ENCODE assay signal across 19 cellular contexts in the genomic region with DNA sequence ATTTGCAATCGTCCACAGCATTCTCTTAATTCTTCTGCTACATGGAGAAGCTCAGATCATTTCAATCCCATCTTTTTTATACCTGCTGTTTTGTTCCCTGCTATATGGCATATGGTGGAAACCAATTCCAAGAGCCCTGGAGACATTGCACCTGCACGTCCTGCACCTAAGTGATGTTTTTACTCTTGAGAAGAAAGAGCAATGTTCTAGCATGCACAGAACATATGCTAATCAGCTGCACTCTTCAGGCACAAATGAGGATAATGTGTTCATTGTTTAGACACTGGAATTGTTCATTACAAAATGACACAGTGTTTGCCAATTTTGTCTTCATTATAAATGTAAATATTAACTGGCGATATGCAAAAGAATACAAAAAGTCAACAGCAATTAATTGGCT.
"Had no signal": no experiment of that assay in that cellular context is flagged by ENCODE, and none has a peak within 500 bp of the region (broad histone marks: within the 10 kb centered on the region; RNA-seq: fewer than 3 reads in every experiment).

No MANE protein-coding gene starts in this region.

- H3K27me3 ChIP-seq: brain microvascular endothelial cell, cardiac muscle cell had no signal

- H3K4me3 ChIP-seq: cardiac muscle cell had no signal

- DNase-seq: activated CD4-positive, alpha-beta T cell treated with anti-CD3 and anti-CD28 coated beads for 4 hours; activated CD8-positive, alpha-beta memory T cell treated with anti-CD3 and anti-CD28 coated beads, Interleukin-2, amount 50 U/mL, for 4 hours; activated CD8-positive, alpha-beta T cell treated with anti-CD3 and anti-CD28 coated beads for 36 hours; activated gamma-delta T cell treated with Interleukin-2 at 50 U/mL for 16 hours; activated naive CD4-positive, alpha-beta T cell treated with anti-CD3 and anti-CD28 coated beads, Interleukin-2, amount 10 ng/mL, durations not matched to agents 7 days and 5 days; activated naive CD8-positive, alpha-beta T cell treated with anti-CD3 and anti-CD28 coated beads for 36 hours; activated T-cell treated with anti-CD3 and anti-CD28 coated beads, Interleukin-2, amount 50 U/mL, for 72 hours; brain microvascular endothelial cell; NCI-H1092; NCI-H1436; NCI-H1694 treated with DMSO at 0.1 percent for 48 hours; NCI-H2029 treated with DMSO at 0.1 percent for 48 hours; NCI-H226; NCI-H82; PC-3; SHP77 treated with DMSO at 0.1 percent for 48 hours had no signal

- H3K36me3 ChIP-seq: brain microvascular endothelial cell, cardiac muscle cell had no signal

- ATAC-seq: activated CD4-positive, CD25-positive, alpha-beta regulatory T cell treated with anti-CD3 and anti-CD28 coated beads, Interleukin-2, amount 50 U/mL, for 24 hours; activated CD8-positive, alpha-beta T cell treated with anti-CD3 and anti-CD28 coated beads for 36 hours; activated T-cell treated with anti-CD3 and anti-CD28 coated beads, Interleukin-2, amount 50 U/mL, for 72 hours; PC-3 had no signal

- H3K27ac ChIP-seq: brain microvascular endothelial cell, cardiac muscle cell, KMS-11 had no signal
